Comparison of ENCODE assay signal across 1 cellular context in the genomic region with DNA sequence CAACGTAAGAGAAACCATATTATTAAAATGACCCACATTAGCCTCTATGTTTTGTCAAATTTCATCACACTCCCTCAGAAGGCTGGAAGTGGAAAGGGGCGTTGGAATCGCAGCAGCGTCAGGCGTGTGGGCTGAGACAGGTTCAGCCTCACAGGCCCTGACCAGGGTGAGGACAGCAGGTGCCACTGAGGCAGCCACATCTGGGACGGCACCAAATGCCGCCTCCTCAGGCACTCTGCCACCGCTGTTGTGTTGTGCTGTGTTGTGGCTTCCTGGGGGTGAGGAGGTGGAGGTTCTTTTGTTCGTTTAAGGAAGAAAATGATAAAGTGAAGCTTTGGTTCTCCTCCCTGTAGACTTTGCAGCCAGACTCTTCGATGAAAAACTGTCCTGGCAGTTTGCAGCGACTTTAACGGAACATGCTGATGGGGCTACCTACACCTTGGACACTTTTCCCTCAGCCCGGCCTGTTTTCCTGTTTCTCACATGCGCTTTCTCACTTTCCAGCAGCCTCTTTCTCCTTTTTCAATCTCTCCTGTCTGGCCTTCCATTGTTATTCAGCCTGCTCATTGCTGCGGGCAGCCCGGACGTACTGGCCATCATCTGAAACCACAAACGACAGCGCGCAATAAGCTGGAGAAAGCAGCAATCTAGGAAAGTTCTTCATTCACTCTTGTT.
TF ChIP-seq lines count a peak whose summit lies in the region.

No MANE protein-coding gene starts in this region.

TF ChIP-seq in GM23338, 12 proteins besides CTCF, POLR2A, EP300 and RAD21 (continued from another document):
- TF ChIP-seq, protein P1, sequence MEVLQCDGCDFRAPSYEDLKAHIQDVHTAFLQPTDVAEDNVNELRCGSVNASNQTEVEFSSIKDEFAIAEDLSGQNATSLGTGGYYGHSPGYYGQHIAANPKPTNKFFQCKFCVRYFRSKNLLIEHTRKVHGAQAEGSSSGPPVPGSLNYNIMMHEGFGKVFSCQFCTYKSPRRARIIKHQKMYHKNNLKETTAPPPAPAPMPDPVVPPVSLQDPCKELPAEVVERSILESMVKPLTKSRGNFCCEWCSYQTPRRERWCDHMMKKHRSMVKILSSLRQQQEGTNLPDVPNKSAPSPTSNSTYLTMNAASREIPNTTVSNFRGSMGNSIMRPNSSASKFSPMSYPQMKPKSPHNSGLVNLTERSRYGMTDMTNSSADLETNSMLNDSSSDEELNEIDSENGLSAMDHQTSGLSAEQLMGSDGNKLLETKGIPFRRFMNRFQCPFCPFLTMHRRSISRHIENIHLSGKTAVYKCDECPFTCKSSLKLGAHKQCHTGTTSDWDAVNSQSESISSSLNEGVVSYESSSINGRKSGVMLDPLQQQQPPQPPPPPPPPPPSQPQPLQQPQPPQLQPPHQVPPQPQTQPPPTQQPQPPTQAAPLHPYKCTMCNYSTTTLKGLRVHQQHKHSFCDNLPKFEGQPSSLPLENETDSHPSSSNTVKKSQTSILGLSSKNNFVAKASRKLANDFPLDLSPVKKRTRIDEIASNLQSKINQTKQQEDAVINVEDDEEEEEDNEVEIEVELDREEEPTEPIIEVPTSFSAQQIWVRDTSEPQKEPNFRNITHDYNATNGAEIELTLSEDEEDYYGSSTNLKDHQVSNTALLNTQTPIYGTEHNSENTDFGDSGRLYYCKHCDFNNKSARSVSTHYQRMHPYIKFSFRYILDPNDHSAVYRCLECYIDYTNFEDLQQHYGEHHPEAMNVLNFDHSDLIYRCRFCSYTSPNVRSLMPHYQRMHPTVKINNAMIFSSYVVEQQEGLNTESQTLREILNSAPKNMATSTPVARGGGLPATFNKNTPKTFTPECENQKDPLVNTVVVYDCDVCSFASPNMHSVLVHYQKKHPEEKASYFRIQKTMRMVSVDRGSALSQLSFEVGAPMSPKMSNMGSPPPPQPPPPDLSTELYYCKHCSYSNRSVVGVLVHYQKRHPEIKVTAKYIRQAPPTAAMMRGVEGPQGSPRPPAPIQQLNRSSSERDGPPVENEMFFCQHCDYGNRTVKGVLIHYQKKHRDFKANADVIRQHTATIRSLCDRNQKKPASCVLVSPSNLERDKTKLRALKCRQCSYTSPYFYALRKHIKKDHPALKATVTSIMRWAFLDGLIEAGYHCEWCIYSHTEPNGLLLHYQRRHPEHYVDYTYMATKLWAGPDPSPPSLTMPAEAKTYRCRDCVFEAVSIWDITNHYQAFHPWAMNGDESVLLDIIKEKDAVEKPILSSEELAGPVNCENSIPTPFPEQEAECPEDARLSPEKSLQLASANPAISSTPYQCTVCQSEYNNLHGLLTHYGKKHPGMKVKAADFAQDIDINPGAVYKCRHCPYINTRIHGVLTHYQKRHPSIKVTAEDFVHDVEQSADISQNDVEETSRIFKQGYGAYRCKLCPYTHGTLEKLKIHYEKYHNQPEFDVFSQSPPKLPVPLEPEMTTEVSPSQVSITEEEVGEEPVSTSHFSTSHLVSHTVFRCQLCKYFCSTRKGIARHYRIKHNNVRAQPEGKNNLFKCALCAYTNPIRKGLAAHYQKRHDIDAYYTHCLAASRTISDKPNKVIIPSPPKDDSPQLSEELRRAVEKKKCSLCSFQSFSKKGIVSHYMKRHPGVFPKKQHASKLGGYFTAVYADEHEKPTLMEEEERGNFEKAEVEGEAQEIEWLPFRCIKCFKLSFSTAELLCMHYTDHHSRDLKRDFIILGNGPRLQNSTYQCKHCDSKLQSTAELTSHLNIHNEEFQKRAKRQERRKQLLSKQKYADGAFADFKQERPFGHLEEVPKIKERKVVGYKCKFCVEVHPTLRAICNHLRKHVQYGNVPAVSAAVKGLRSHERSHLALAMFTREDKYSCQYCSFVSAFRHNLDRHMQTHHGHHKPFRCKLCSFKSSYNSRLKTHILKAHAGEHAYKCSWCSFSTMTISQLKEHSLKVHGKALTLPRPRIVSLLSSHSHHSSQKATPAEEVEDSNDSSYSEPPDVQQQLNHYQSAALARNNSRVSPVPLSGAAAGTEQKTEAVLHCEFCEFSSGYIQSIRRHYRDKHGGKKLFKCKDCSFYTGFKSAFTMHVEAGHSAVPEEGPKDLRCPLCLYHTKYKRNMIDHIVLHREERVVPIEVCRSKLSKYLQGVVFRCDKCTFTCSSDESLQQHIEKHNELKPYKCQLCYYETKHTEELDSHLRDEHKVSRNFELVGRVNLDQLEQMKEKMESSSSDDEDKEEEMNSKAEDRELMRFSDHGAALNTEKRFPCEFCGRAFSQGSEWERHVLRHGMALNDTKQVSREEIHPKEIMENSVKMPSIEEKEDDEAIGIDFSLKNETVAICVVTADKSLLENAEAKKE (CRISPR knock-in tag; IDR thresholded peaks at IDR 0.05), result no peak
- TF ChIP-seq ZNF114 (CRISPR knock-in tag; IDR thresholded peaks at IDR 0.05), result no peak
- no peak for TF ChIP-seq EZH2phosphoT487 (IDR thresholded peaks at IDR 0.05; ENCODE audit: unreplicated experiment)
- no peak for TF ChIP-seq STAT1 (IDR thresholded peaks at IDR 0.05; ENCODE audit: unreplicated experiment)
- no peak for TF ChIP-seq ZNF331 (CRISPR knock-in tag; IDR thresholded peaks at IDR 0.05; ENCODE audit: low read depth)
- no peak for TF ChIP-seq POLR2AphosphoS5 (IDR thresholded peaks at IDR 0.05; ENCODE audit: low read depth)
- no peak for TF ChIP-seq CREB1 (CRISPR knock-in tag; IDR thresholded peaks at IDR 0.05; ENCODE audit: low read depth)
- TF ChIP-seq JUNB (IDR thresholded peaks at IDR 0.05; ENCODE audit: unreplicated experiment), result no peak
